ENCODE assay signal across 9 cellular contexts in genomic region chr9:124212381-124213050, GRCh38. TPM values are rescaled to one million over a fixed set of nuclear protein-coding genes. Genes with fewer than 3 reads are reported as not detected.
DNase-seq lines count a peak whose midpoint lies in the region; ATAC-seq and TF ChIP-seq lines count a peak whose summit lies in the region.
"Had no signal": no experiment of that assay in that cellular context is flagged by ENCODE, and none has a peak within 500 bp of the region (broad histone marks: within the 10 kb centered on the region; RNA-seq: fewer than 3 reads in every experiment).

No MANE protein-coding gene starts in this region.

- peaks cover 0 to 6% (median 0%) of the 10 kb centered on the region in 7 donors for H3K9me3 Mint-ChIP-seq in naive B cell
- H3K9me3 Mint-ChIP-seq in T-helper 2 cell treated with Interferon-gamma antibody and Interleukin-4, amounts not matched to agents 5 μg/mL and 100 μg/mL, for 36 hours: peaks cover 1% of the 10 kb centered on the region

- no peak overlapping the region for H3K4me3 ChIP-seq in brain microvascular endothelial cell (ENCODE audit: low read depth, low read length)
- H3K4me3 ChIP-seq: thoracic aorta had no signal

- ATAC-seq in naive B cell (ENCODE audit: low read depth in 2 of 2) (no peak), GM18861 (IDR thresholded peaks at IDR 0.05; ENCODE audit: unreplicated experiment) (no peak), Right ventricle myocardium superior (ENCODE audit: poor library complexity) (no peak), GM18517 (IDR thresholded peaks at IDR 0.05; ENCODE audit: unreplicated experiment) (no peak)

- no peaks in the 10 kb centered on the region for H3K27me3 ChIP-seq in brain microvascular endothelial cell (replicated peaks)

- H3K4me1 Mint-ChIP-seq in naive B cell: peaks cover 74 to 97% (median 88%) of the 10 kb centered on the region in 3 donors
- H3K4me1 Mint-ChIP-seq in T-helper 2 cell treated with Interferon-gamma antibody and Interleukin-4, amounts not matched to agents 5 μg/mL and 100 μg/mL, for 36 hours (ENCODE audit: low read depth): peaks cover 60% of the 10 kb centered on the region

- in situ Hi-C loops in brain microvascular endothelial cell (cut with HindIII; ENCODE audit: low pct_ligation_motif_present, low sequenced_read_pairs): no loop called here

- no peaks in the 10 kb centered on the region for H3K36me3 Mint-ChIP-seq in naive B cell
- peaks cover 1% of the 10 kb centered on the region for H3K36me3 Mint-ChIP-seq in T-helper 2 cell treated with Interferon-gamma antibody and Interleukin-4, amounts not matched to agents 5 μg/mL and 100 μg/mL, for 36 hours (ENCODE audit: low read depth)

- H3K27ac Mint-ChIP-seq in naive B cell: peak overlapping the region in 4 of 6 donors; percentile 16 to 84 (median 66)
- H3K27ac Mint-ChIP-seq in T-helper 2 cell treated with Interferon-gamma antibody and Interleukin-4, amounts not matched to agents 5 μg/mL and 100 μg/mL, for 36 hours: no peak overlapping the region

- intact Hi-C loops in Right ventricle myocardium superior (cut with DNase I): no loop called here

- peak; percentile 22 for TF ChIP-seq CTCF in brain microvascular endothelial cell (IDR thresholded peaks at IDR 0.05; ENCODE audit: low read depth, low read length, missing control alignments)

- no peaks in the 10 kb centered on the region for H3K36me3 ChIP-seq in brain microvascular endothelial cell (replicated peaks)
- H3K36me3 ChIP-seq: thoracic aorta had no signal

- no peaks in the 10 kb centered on the region for H3K27me3 Mint-ChIP-seq in naive B cell
- H3K27me3 Mint-ChIP-seq in T-helper 2 cell treated with Interferon-gamma antibody and Interleukin-4, amounts not matched to agents 5 μg/mL and 100 μg/mL, for 36 hours (ENCODE audit: low read depth): no peaks in the 10 kb centered on the region

- H3K4me3 Mint-ChIP-seq in naive B cell: peak overlapping the region in 2 of 8 donors; percentile 29
- H3K4me3 Mint-ChIP-seq in T-helper 2 cell treated with Interferon-gamma antibody and Interleukin-4, amounts not matched to agents 5 μg/mL and 100 μg/mL, for 36 hours: no peak overlapping the region

- DNase-seq in AG08395 (ENCODE audit: low spot score): peak; percentile 70
- DNase-seq in LHCN-M2 (ENCODE audit: low read depth): peak; percentile 45
- peak; percentile 31 for DNase-seq in brain microvascular endothelial cell
- DNase-seq in naive B cell: no peak
- DNase-seq in T-helper 2 cell treated with Interferon-gamma antibody and Interleukin-4, amounts not matched to agents 5 μg/mL and 100 μg/mL, for 36 hours (ENCODE audit: low spot score): no peak
- no peak for DNase-seq in Right ventricle myocardium superior

- H3K27ac ChIP-seq in brain microvascular endothelial cell: no peak overlapping the region
- H3K27ac ChIP-seq: thoracic aorta had no signal

RNA-seq across cellular contexts. Expression of gene NEK6, which starts 45.2 kb away (rescaled TPM):
- total RNA-seq in LHCN-M2 (2014; rRNA removed): 62.8 and 72.6 TPM in 2 replicates
- polyA plus RNA-seq in LHCN-M2 (2012): 89.5 TPM
- polyA plus RNA-seq in naive B cell (ENCODE audit: low read depth in 6 of 6): 10 to 100 TPM in 2 of 6 donors, 1 to 10 TPM in 4; 4.5 to 15.2 (median 8.0) TPM
- 10.3 TPM for total RNA-seq in Right ventricle myocardium superior

Comparison
In these comparisons a context has a peak if more than half of its experiments do, and no peak if none do; other contexts are left out.
1. DNase-seq: peak in AG08395 (single experiment), LHCN-M2 (single experiment) and brain microvascular endothelial cell (single experiment); none in naive B cell (single experiment), T-helper 2 cell treated with Interferon-gamma antibody and Interleukin-4, amounts not matched to agents 5 μg/mL and 100 μg/mL, for 36 hours (single experiment) and Right ventricle myocardium superior (single experiment).